Comparison of ENCODE assay signal across 21 cellular contexts in the genomic region with DNA sequence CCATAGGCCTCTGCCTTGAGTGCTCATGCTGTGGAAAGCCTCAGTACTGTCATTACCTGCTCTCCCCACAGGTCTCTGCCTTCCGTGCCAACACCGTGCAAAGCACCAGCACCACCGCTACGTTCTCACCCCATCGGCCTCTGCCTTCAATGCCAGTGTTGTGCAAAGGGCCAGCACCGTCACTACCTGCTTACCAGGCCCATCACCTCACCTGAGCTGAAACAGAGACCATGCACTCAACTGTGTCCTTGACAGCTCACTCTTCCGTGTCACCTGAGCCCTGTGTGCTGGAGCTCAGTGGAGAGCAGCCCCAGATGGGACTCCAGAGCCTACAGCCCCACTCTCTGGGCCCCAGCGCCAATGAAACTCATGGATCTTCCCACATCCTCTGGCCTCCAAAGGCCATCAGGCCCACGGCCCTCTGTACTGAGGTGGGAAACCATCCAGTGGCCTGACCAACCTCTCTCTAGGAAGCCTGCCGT.
DNase-seq lines count a peak whose midpoint lies in the region; ATAC-seq and TF ChIP-seq lines count a peak whose summit lies in the region.
"Had no signal": no experiment of that assay in that cellular context is flagged by ENCODE, and none has a peak within 500 bp of the region (broad histone marks: within the 10 kb centered on the region; RNA-seq: fewer than 3 reads in every experiment).

No MANE protein-coding gene starts in this region.

- H3K27ac ChIP-seq in spleen = no peak overlapping the region
- H3K27ac ChIP-seq: KMS-11, SJSA1 had no signal

- no peaks in the 10 kb centered on the region for H3K27me3 Mint-ChIP-seq in brain
- H3K27me3 Mint-ChIP-seq: CD4-positive, alpha-beta T cell had no signal

- no peak for TF ChIP-seq POLR2A in spleen (IDR thresholded peaks at IDR 0.05)

- H3K9me3 ChIP-seq in spleen (no peaks in the 10 kb centered on the region), MG63 (no peaks in the 10 kb centered on the region)
- H3K9me3 ChIP-seq: Caco-2, HAP-1, SJSA1 had no signal

- peaks cover 0 to 55% (median 20%) of the 10 kb centered on the region in 6 donors for H3K4me1 ChIP-seq in spleen
- H3K4me1 ChIP-seq: Caco-2, SJSA1 had no signal

- H3K36me3 Mint-ChIP-seq in brain = peaks cover 95% of the 10 kb centered on the region

- peak overlapping the region in 3 of 5 experiments; percentile 85 to 91 (median 86) for H3K27ac Mint-ChIP-seq in brain
- H3K27ac Mint-ChIP-seq: CD4-positive, alpha-beta T cell had no signal

- H3K27me3 ChIP-seq in spleen (replicated peaks in 1 of 7) (no peaks in the 10 kb centered on the region), MG63 (no peaks in the 10 kb centered on the region)
- H3K27me3 ChIP-seq: SJSA1 had no signal

- no peak overlapping the region for H3K4me3 Mint-ChIP-seq in brain
- H3K4me3 Mint-ChIP-seq: CD4-positive, alpha-beta T cell had no signal

- H3K4me1 Mint-ChIP-seq in brain = peaks cover 85% of the 10 kb centered on the region

- intact Hi-C loops in spleen (cut with DNase I; ENCODE audit: low total_unique reads) = no loop called here

- TF ChIP-seq CTCF in brain (conservative IDR thresholded peaks at IDR 0.05) (no peak), spleen (IDR thresholded peaks at IDR 0.05 in 8 of 11, conservative IDR thresholded peaks at IDR 0.05 in 3 of 11) (no peak)

- H3K4me3 ChIP-seq in spleen (no peak overlapping the region), MG63 (no peak overlapping the region)
- H3K4me3 ChIP-seq: HAP-1, SJSA1 had no signal

- H3K9me3 Mint-ChIP-seq in brain = peaks cover 0 to 7% (median 0%) of the 10 kb centered on the region in 5 experiments
- H3K9me3 Mint-ChIP-seq: CD4-positive, alpha-beta T cell had no signal

- no peak for ATAC-seq in HG02852 (IDR thresholded peaks at IDR 0.05; ENCODE audit: unreplicated experiment)
- ATAC-seq: Right ventricle myocardium inferior had no signal

- H3K36me3 ChIP-seq in spleen = peaks cover 0 to 44% (median 8%) of the 10 kb centered on the region in 6 donors
- H3K36me3 ChIP-seq in MG63 = no peaks in the 10 kb centered on the region

- WGBS in spleen, 5 donors = 91 to 98% (median 95%) methylated on average over 8 to 10 of the region's 10 CpGs

- DNase-seq in NCI-H510A treated with DMSO at 0.1 percent for 48 hours (lab: John Stamatoyannopoulos, UW) = peak; percentile 40
- peak; percentile 35 for DNase-seq in islet precursor cell
- peak; percentile 48 for DNase-seq in spleen
- DNase-seq in MG63 = no peak
- no peak for DNase-seq in activated CD8-positive, alpha-beta memory T cell treated with anti-CD3 and anti-CD28 coated beads, Interleukin-2, amount 50 U/mL, for 4 hours
- DNase-seq: Caco-2; CD4-positive, alpha-beta T cell; DMS 273 treated with DMSO at 0.1 percent for 48 hours; DMS79 treated with DMSO at 0.1 percent for 48 hours; IMR-90; NCI-H1694; NCI-H2081; NCI-H2171; NCI-H345; OCI-M1 had no signal

Comparison
In these comparisons a context has a peak if more than half of its experiments do, and no peak if none do; other contexts are left out.
1. DNase-seq: peak in NCI-H510A treated with DMSO at 0.1 percent for 48 hours (single experiment), islet precursor cell (single experiment) and spleen (single experiment); none in MG63 (single experiment) and activated CD8-positive, alpha-beta memory T cell treated with anti-CD3 and anti-CD28 coated beads, Interleukin-2, amount 50 U/mL, for 4 hours (single experiment).